Comparison of ENCODE assay signal across 9 cellular contexts in the genomic region with DNA sequence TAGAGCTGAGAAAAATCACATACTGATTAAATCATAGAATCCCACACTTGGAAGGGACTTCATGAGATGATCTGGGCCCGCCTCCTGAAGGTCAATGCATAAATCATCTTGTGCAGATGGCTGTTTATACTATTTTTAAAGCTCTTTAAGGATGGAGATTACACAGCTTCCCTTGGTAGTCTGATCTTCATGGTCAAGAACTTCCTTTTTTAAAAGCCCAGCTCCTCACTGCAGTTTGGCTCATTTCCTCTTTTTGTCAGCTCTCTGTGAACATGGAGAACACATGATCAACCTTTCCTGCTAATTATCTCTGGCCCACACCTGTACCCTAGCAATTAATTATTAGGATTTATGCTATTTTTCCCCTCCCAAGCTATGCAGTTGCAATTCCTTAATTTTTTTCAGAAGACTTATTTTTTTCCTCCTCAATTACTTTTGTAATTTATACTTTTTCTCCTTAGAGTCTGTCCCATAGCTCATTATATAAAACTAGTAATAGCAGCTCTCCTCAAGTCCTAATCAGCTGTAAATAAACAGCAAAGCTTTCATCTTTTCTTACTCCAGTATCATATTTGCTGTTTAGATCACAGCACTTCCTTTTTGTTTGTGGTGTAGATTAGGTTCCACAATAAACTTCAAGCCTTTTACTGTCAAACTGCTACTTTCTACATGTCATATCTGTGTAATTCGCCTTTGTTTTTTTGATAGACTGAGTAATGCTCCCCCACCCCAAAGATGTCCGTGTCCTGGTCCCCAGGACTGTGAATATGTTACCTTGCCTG. TPM values are rescaled to one million over a fixed set of nuclear protein-coding genes. Genes with fewer than 3 reads are reported as not detected.
DNase-seq lines count a peak whose midpoint lies in the region; ATAC-seq and TF ChIP-seq lines count a peak whose summit lies in the region.
"Had no signal": no experiment of that assay in that cellular context is flagged by ENCODE, and none has a peak within 500 bp of the region (broad histone marks: within the 10 kb centered on the region; RNA-seq: fewer than 3 reads in every experiment).

No MANE protein-coding gene starts in this region.

- peaks cover 8% of the 10 kb centered on the region for H3K27me3 Mint-ChIP-seq in activated CD8-positive, alpha-beta T cell treated with anti-CD3 and anti-CD28 coated beads, Interleukin-2, amount 10 ng/mL, durations not matched to agents 7 days and 5 days (ENCODE audit: low read depth)
- no peaks in the 10 kb centered on the region for H3K27me3 Mint-ChIP-seq in activated CD8-positive, alpha-beta T cell treated with anti-CD3 and anti-CD28 coated beads for 36 hours
- no peaks in the 10 kb centered on the region for H3K27me3 Mint-ChIP-seq in naive thymus-derived CD8-positive, alpha-beta T cell

- no peaks in the 10 kb centered on the region for H3K36me3 Mint-ChIP-seq in activated CD8-positive, alpha-beta T cell treated with anti-CD3 and anti-CD28 coated beads, Interleukin-2, amount 10 ng/mL, durations not matched to agents 7 days and 5 days (ENCODE audit: low read depth)
- no peaks in the 10 kb centered on the region for H3K36me3 Mint-ChIP-seq in activated CD8-positive, alpha-beta T cell treated with anti-CD3 and anti-CD28 coated beads for 36 hours (ENCODE audit: low read depth)
- H3K36me3 Mint-ChIP-seq in naive thymus-derived CD8-positive, alpha-beta T cell: no peaks in the 10 kb centered on the region

- peak overlapping the region; percentile 26 for H3K27ac Mint-ChIP-seq in activated CD8-positive, alpha-beta T cell treated with anti-CD3 and anti-CD28 coated beads, Interleukin-2, amount 10 ng/mL, durations not matched to agents 7 days and 5 days
- H3K27ac Mint-ChIP-seq in activated CD8-positive, alpha-beta T cell treated with anti-CD3 and anti-CD28 coated beads for 36 hours: no peak overlapping the region
- H3K27ac Mint-ChIP-seq in naive thymus-derived CD8-positive, alpha-beta T cell: peak overlapping the region in 1 of 10 donors; percentile 81

- DNase-seq in activated CD8-positive, alpha-beta T cell treated with anti-CD3 and anti-CD28 coated beads, Interleukin-2, amount 10 ng/mL, durations not matched to agents 7 days and 5 days: no peak
- DNase-seq in activated CD8-positive, alpha-beta T cell treated with anti-CD3 and anti-CD28 coated beads for 36 hours: no peak
- DNase-seq in NOMO-1 treated with DMSO at 0.1 percent for 48 hours (lab: John Stamatoyannopoulos, UW; ENCODE audit: unreplicated experiment) (peak; percentile 98), sciatic nerve (ENCODE audit: low spot score) (no peak), mesenteric fat pad (ENCODE audit: low spot score) (no peak), activated gamma-delta T cell treated with Interleukin-2 at 50 U/mL for 16 hours (no peak)
- DNase-seq in naive thymus-derived CD8-positive, alpha-beta T cell: no peak
- DNase-seq: NCI-H1417 treated with DMSO at 0.1 percent for 48 hours had no signal

- TF ChIP-seq CTCF in activated CD8-positive, alpha-beta T cell treated with anti-CD3 and anti-CD28 coated beads for 36 hours (IDR thresholded peaks at IDR 0.05): no peak

- H3K4me3 Mint-ChIP-seq in activated CD8-positive, alpha-beta T cell treated with anti-CD3 and anti-CD28 coated beads, Interleukin-2, amount 10 ng/mL, durations not matched to agents 7 days and 5 days: no peak overlapping the region
- no peak overlapping the region for H3K4me3 Mint-ChIP-seq in activated CD8-positive, alpha-beta T cell treated with anti-CD3 and anti-CD28 coated beads for 36 hours
- no peak overlapping the region for H3K4me3 Mint-ChIP-seq in naive thymus-derived CD8-positive, alpha-beta T cell

- no peaks in the 10 kb centered on the region for H3K9me3 Mint-ChIP-seq in activated CD8-positive, alpha-beta T cell treated with anti-CD3 and anti-CD28 coated beads, Interleukin-2, amount 10 ng/mL, durations not matched to agents 7 days and 5 days (ENCODE audit: insufficient read depth)
- peaks cover 2% of the 10 kb centered on the region for H3K9me3 Mint-ChIP-seq in activated CD8-positive, alpha-beta T cell treated with anti-CD3 and anti-CD28 coated beads for 36 hours
- H3K9me3 Mint-ChIP-seq in naive thymus-derived CD8-positive, alpha-beta T cell: no peaks in the 10 kb centered on the region

- intact Hi-C loops in activated CD8-positive, alpha-beta T cell treated with anti-CD3 and anti-CD28 coated beads for 36 hours (cut with micrococcal nuclease): no loop called here
- intact Hi-C loops in sciatic nerve (cut with DNase I): loop anchor here (10.0 kb wide), 1 partner anchor 122 kb away; no protein-coding TSS in a partner anchor

- CTCF ChIA-PET in activated CD8-positive, alpha-beta T cell treated with anti-CD3 and anti-CD28 coated beads, Interleukin-2, amount 10 ng/mL, durations not matched to agents 7 days and 5 days (lab: Charles Lee): interaction anchor here (0.7 to 5.6 kb wide), 24 partner anchors 11 to 546 kb away, joined by 3 to 58 read pairs (median 4); a partner anchor contains a TSS
- CTCF ChIA-PET in activated CD8-positive, alpha-beta T cell treated with anti-CD3 and anti-CD28 coated beads for 36 hours (lab: Charles Lee): interaction anchor here (0.6 to 5.0 kb wide), 11 partner anchors 12 to 540 kb away, joined by 3 to 44 read pairs (median 5); no protein-coding TSS in a partner anchor

- ATAC-seq in activated CD8-positive, alpha-beta T cell treated with anti-CD3 and anti-CD28 coated beads, Interleukin-2, amount 10 ng/mL, durations not matched to agents 7 days and 5 days: no peak
- ATAC-seq in activated CD8-positive, alpha-beta T cell treated with anti-CD3 and anti-CD28 coated beads for 36 hours: no peak
- ATAC-seq in HG02852 (IDR thresholded peaks at IDR 0.05; ENCODE audit: unreplicated experiment) (peak; percentile 96), sciatic nerve (peak; percentile 49)
- ATAC-seq in naive thymus-derived CD8-positive, alpha-beta T cell: no peak

- peaks cover 26% of the 10 kb centered on the region for H3K4me1 Mint-ChIP-seq in activated CD8-positive, alpha-beta T cell treated with anti-CD3 and anti-CD28 coated beads, Interleukin-2, amount 10 ng/mL, durations not matched to agents 7 days and 5 days (ENCODE audit: low read depth)
- peaks cover 6% of the 10 kb centered on the region for H3K4me1 Mint-ChIP-seq in activated CD8-positive, alpha-beta T cell treated with anti-CD3 and anti-CD28 coated beads for 36 hours (ENCODE audit: low read depth)
- peaks cover 0 to 16% (median 1%) of the 10 kb centered on the region in 4 donors for H3K4me1 Mint-ChIP-seq in naive thymus-derived CD8-positive, alpha-beta T cell

- POLR2A ChIA-PET in activated CD8-positive, alpha-beta T cell treated with anti-CD3 and anti-CD28 coated beads, Interleukin-2, amount 10 ng/mL, durations not matched to agents 7 days and 5 days (lab: Charles Lee): interaction anchor here (0.9 kb wide), 1 partner anchor 170 kb away, joined by 3 read pairs; no protein-coding TSS in a partner anchor
- POLR2A ChIA-PET in activated CD8-positive, alpha-beta T cell treated with anti-CD3 and anti-CD28 coated beads for 36 hours (lab: Charles Lee): interaction anchor here (0.8 kb wide), 1 partner anchor 53 kb away, joined by 3 read pairs; no protein-coding TSS in a partner anchor
- POLR2A ChIA-PET in naive thymus-derived CD8-positive, alpha-beta T cell (lab: Charles Lee): no interaction called here

RNA-seq across cellular contexts. Expression of a gene that starts 25.7 kb away (rescaled TPM):
- not detected for total RNA-seq in activated CD8-positive, alpha-beta T cell treated with anti-CD3 and anti-CD28 coated beads, Interleukin-2, amount 10 ng/mL, durations not matched to agents 7 days and 5 days
- not detected for total RNA-seq in activated CD8-positive, alpha-beta T cell treated with anti-CD3 and anti-CD28 coated beads for 36 hours
- total RNA-seq in sciatic nerve: not detected
- total RNA-seq in mesenteric fat pad: not detected
- total RNA-seq in naive thymus-derived CD8-positive, alpha-beta T cell: not detected
- polyA plus RNA-seq in naive thymus-derived CD8-positive, alpha-beta T cell: not detected

RNA-seq across cellular contexts. Expression of a gene that starts 52.3 kb away (rescaled TPM):
- total RNA-seq in activated CD8-positive, alpha-beta T cell treated with anti-CD3 and anti-CD28 coated beads, Interleukin-2, amount 10 ng/mL, durations not matched to agents 7 days and 5 days: 100 to 1,000 TPM; 158 TPM
- total RNA-seq in activated CD8-positive, alpha-beta T cell treated with anti-CD3 and anti-CD28 coated beads for 36 hours: 10 to 100 TPM; 25.9 to 26.4 TPM
- total RNA-seq in sciatic nerve (11.8 TPM), mesenteric fat pad (6.9 TPM)
- 10 to 100 TPM; 23.4 to 27.0 TPM for total RNA-seq in naive thymus-derived CD8-positive, alpha-beta T cell
- polyA plus RNA-seq in naive thymus-derived CD8-positive, alpha-beta T cell: 10 to 100 TPM; 13.3 to 49.6 (median 44.4) TPM

Comparison
In these comparisons a context has a peak if more than half of its experiments do, and no peak if none do; other contexts are left out.
1. RNA of a gene that starts 52.3 kb away (total RNA-seq): 158 TPM in activated CD8-positive, alpha-beta T cell treated with anti-CD3 and anti-CD28 coated beads, Interleukin-2, amount 10 ng/mL, durations not matched to agents 7 days and 5 days; 23.4 to 27.0 TPM in naive thymus-derived CD8-positive, alpha-beta T cell, 25.9 to 26.4 TPM in activated CD8-positive, alpha-beta T cell treated with anti-CD3 and anti-CD28 coated beads for 36 hours, 11.8 TPM in sciatic nerve (single experiment) and 6.9 TPM in mesenteric fat pad (single experiment); every median in the first group is over 4 times any median in the second.
2. ATAC-seq: peak in HG02852 (single experiment) and sciatic nerve (single experiment); none in activated CD8-positive, alpha-beta T cell treated with anti-CD3 and anti-CD28 coated beads, Interleukin-2, amount 10 ng/mL, durations not matched to agents 7 days and 5 days (single experiment), activated CD8-positive, alpha-beta T cell treated with anti-CD3 and anti-CD28 coated beads for 36 hours (single experiment) and naive thymus-derived CD8-positive, alpha-beta T cell (0 of 2).